ENCODE assay signal across 1 cellular context in the genomic region with DNA sequence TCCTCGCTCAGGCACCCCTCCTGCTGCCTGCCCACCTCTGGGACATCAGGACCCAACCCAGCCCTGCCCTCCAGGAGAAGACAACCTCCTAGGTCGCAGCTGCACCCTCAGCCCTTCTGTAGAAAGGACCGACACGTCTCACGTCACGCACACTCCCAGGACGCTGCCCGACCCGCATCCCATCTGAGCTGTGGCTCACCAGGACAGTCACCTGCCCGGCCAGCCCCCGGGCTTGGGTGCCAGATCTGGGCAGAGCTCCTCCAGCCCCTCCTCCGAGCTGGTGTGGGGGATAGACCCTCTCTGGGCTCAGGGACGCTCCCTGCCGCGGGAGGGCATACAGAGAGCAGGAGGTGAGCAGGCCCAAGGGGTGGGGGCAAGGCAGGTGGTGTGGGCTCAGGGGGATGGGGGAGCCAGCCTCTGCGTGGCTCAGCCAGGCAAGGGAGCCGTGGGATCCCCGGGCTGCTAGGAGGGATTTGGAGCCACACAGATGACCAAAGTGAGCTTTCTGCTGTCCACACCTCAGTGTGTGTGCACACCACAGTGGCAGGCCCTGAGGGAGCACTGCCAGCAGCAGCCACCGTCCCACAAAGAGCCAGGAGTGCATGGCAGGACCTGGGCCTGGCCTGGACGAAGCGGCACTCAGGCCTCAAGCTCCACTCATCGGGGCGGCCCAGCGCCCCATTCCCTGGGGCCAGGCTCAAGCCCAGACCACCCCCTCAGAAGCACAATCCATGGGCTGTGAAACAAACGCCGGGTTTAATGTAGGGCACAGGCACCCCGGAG.
A peak's percentile ranks its signal among the peaks of the same experiment; 100 is the strongest.
TF ChIP-seq lines count a peak whose summit lies in the region.

No MANE protein-coding gene starts in this region.

TF ChIP-seq in HepG2, 621 proteins besides CTCF, POLR2A, EP300 and RAD21 (continued from another document and continues in another):
- peak; percentile 5 for TF ChIP-seq U2AF1 (optimal IDR thresholded peaks at IDR 0.05; ENCODE audit: low read depth, low read length)
- TF ChIP-seq ZBTB7A (CRISPR knock-in tag; IDR thresholded peaks at IDR 0.05), result peak; percentile 7; the same call in 1 of the 2 replicates
- TF ChIP-seq ZKSCAN5 (CRISPR knock-in tag; IDR thresholded peaks at IDR 0.05), result 0 out of 2 replicates have a peak, but pooled peaks have one; percentile 39
- no peak for TF ChIP-seq FOXK2 (IDR thresholded peaks at IDR 0.05)
- no peak for TF ChIP-seq ZNF776 (CRISPR knock-in tag; IDR thresholded peaks at IDR 0.05)
- no peak for TF ChIP-seq ZNF619 (CRISPR knock-in tag; IDR thresholded peaks at IDR 0.05)
- no peak for TF ChIP-seq HNF4A (CRISPR knock-in tag; IDR thresholded peaks at IDR 0.05)
- no peak; the same call in 1 of the 2 replicates for TF ChIP-seq ZNF350 (CRISPR knock-in tag; IDR thresholded peaks at IDR 0.05; ENCODE audit: borderline replicate concordance, low read depth)
- 0 out of 2 replicates have a peak, but pooled peaks have one; percentile 5 for TF ChIP-seq CHCHD3 (CRISPR knock-in tag; IDR thresholded peaks at IDR 0.05)
- TF ChIP-seq ZNF207 (IDR thresholded peaks at IDR 0.05; ENCODE audit: borderline replicate concordance), result no peak
- TF ChIP-seq, protein P1, sequence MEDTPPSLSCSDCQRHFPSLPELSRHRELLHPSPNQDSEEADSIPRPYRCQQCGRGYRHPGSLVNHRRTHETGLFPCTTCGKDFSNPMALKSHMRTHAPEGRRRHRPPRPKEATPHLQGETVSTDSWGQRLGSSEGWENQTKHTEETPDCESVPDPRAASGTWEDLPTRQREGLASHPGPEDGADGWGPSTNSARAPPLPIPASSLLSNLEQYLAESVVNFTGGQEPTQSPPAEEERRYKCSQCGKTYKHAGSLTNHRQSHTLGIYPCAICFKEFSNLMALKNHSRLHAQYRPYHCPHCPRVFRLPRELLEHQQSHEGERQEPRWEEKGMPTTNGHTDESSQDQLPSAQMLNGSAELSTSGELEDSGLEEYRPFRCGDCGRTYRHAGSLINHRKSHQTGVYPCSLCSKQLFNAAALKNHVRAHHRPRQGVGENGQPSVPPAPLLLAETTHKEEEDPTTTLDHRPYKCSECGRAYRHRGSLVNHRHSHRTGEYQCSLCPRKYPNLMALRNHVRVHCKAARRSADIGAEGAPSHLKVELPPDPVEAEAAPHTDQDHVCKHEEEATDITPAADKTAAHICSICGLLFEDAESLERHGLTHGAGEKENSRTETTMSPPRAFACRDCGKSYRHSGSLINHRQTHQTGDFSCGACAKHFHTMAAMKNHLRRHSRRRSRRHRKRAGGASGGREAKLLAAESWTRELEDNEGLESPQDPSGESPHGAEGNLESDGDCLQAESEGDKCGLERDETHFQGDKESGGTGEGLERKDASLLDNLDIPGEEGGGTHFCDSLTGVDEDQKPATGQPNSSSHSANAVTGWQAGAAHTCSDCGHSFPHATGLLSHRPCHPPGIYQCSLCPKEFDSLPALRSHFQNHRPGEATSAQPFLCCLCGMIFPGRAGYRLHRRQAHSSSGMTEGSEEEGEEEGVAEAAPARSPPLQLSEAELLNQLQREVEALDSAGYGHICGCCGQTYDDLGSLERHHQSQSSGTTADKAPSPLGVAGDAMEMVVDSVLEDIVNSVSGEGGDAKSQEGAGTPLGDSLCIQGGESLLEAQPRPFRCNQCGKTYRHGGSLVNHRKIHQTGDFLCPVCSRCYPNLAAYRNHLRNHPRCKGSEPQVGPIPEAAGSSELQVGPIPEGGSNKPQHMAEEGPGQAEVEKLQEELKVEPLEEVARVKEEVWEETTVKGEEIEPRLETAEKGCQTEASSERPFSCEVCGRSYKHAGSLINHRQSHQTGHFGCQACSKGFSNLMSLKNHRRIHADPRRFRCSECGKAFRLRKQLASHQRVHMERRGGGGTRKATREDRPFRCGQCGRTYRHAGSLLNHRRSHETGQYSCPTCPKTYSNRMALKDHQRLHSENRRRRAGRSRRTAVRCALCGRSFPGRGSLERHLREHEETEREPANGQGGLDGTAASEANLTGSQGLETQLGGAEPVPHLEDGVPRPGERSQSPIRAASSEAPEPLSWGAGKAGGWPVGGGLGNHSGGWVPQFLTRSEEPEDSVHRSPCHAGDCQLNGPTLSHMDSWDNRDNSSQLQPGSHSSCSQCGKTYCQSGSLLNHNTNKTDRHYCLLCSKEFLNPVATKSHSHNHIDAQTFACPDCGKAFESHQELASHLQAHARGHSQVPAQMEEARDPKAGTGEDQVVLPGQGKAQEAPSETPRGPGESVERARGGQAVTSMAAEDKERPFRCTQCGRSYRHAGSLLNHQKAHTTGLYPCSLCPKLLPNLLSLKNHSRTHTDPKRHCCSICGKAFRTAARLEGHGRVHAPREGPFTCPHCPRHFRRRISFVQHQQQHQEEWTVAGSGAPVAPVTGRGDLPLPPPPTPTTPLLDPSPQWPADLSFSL (CRISPR knock-in tag; IDR thresholded peaks at IDR 0.05), result 0 out of 2 replicates have a peak, but pooled peaks have one; percentile 34
- TF ChIP-seq, protein P2, sequence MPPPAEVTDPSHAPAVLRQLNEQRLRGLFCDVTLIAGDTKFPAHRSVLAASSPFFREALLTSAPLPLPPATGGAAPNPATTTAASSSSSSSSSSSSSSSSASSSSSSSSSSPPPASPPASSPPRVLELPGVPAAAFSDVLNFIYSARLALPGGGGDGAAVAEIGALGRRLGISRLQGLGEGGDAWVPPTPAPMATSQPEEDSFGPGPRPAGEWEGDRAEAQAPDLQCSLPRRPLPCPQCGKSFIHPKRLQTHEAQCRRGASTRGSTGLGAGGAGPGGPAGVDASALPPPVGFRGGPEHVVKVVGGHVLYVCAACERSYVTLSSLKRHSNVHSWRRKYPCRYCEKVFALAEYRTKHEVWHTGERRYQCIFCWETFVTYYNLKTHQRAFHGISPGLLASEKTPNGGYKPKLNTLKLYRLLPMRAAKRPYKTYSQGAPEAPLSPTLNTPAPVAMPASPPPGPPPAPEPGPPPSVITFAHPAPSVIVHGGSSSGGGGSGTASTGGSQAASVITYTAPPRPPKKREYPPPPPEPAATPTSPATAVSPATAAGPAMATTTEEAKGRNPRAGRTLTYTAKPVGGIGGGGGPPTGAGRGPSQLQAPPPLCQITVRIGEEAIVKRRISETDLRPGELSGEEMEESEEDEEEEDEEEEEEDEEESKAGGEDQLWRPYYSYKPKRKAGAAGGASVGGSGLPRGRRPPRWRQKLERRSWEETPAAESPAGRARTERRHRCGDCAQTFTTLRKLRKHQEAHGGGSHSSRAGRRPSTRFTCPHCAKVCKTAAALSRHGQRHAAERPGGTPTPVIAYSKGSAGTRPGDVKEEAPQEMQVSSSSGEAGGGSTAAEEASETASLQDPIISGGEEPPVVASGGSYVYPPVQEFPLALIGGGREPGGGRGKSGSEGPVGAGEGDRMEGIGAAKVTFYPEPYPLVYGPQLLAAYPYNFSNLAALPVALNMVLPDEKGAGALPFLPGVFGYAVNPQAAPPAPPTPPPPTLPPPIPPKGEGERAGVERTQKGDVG (CRISPR knock-in tag; IDR thresholded peaks at IDR 0.05; ENCODE audit: borderline replicate concordance), result no peak
- TF ChIP-seq ARNTL (CRISPR knock-in tag; IDR thresholded peaks at IDR 0.05), result no peak
- 0 out of 2 replicates have a peak, but pooled peaks have one; percentile 1 for TF ChIP-seq YEATS4 (CRISPR knock-in tag; IDR thresholded peaks at IDR 0.05; ENCODE audit: borderline replicate concordance)
- no peak for TF ChIP-seq WIZ (CRISPR knock-in tag; IDR thresholded peaks at IDR 0.05)
- TF ChIP-seq ATF1 (CRISPR knock-in tag; IDR thresholded peaks at IDR 0.05), result no peak
- no peak for TF ChIP-seq ZNF251 (CRISPR knock-in tag; IDR thresholded peaks at IDR 0.05)
- TF ChIP-seq, protein P3, sequence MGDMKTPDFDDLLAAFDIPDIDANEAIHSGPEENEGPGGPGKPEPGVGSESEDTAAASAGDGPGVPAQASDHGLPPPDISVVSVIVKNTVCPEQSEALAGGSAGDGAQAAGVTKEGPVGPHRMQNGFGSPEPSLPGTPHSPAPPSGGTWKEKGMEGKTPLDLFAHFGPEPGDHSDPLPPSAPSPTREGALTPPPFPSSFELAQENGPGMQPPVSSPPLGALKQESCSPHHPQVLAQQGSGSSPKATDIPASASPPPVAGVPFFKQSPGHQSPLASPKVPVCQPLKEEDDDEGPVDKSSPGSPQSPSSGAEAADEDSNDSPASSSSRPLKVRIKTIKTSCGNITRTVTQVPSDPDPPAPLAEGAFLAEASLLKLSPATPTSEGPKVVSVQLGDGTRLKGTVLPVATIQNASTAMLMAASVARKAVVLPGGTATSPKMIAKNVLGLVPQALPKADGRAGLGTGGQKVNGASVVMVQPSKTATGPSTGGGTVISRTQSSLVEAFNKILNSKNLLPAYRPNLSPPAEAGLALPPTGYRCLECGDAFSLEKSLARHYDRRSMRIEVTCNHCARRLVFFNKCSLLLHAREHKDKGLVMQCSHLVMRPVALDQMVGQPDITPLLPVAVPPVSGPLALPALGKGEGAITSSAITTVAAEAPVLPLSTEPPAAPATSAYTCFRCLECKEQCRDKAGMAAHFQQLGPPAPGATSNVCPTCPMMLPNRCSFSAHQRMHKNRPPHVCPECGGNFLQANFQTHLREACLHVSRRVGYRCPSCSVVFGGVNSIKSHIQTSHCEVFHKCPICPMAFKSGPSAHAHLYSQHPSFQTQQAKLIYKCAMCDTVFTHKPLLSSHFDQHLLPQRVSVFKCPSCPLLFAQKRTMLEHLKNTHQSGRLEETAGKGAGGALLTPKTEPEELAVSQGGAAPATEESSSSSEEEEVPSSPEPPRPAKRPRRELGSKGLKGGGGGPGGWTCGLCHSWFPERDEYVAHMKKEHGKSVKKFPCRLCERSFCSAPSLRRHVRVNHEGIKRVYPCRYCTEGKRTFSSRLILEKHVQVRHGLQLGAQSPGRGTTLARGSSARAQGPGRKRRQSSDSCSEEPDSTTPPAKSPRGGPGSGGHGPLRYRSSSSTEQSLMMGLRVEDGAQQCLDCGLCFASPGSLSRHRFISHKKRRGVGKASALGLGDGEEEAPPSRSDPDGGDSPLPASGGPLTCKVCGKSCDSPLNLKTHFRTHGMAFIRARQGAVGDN (CRISPR knock-in tag; IDR thresholded peaks at IDR 0.05), result 0 out of 2 replicates have a peak, but pooled peaks have one; percentile 5
- TF ChIP-seq CBX2 (IDR thresholded peaks at IDR 0.05; ENCODE audit: low read depth, low read length), result no peak
- no peak for TF ChIP-seq CBX2 (CRISPR knock-in tag; IDR thresholded peaks at IDR 0.05; ENCODE audit: low read depth)
- TF ChIP-seq, protein P4, sequence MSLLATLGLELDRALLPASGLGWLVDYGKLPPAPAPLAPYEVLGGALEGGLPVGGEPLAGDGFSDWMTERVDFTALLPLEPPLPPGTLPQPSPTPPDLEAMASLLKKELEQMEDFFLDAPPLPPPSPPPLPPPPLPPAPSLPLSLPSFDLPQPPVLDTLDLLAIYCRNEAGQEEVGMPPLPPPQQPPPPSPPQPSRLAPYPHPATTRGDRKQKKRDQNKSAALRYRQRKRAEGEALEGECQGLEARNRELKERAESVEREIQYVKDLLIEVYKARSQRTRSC (CRISPR knock-in tag; IDR thresholded peaks at IDR 0.05; ENCODE audit: low read depth), result no peak
- TF ChIP-seq FLYWCH1 (CRISPR knock-in tag; IDR thresholded peaks at IDR 0.05), result no peak
- peak; percentile 83 for TF ChIP-seq ZBTB38 (CRISPR knock-in tag; IDR thresholded peaks at IDR 0.05)
- no peak for TF ChIP-seq SNAI1 (CRISPR knock-in tag; IDR thresholded peaks at IDR 0.05; ENCODE audit: borderline replicate concordance)
- TF ChIP-seq, protein P5, sequence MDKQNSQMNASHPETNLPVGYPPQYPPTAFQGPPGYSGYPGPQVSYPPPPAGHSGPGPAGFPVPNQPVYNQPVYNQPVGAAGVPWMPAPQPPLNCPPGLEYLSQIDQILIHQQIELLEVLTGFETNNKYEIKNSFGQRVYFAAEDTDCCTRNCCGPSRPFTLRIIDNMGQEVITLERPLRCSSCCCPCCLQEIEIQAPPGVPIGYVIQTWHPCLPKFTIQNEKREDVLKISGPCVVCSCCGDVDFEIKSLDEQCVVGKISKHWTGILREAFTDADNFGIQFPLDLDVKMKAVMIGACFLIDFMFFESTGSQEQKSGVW (CRISPR knock-in tag; IDR thresholded peaks at IDR 0.05; ENCODE audit: borderline replicate concordance), result no peak
- 0 out of 2 replicates have a peak, but pooled peaks have one; percentile 49 for TF ChIP-seq ZNF235 (CRISPR knock-in tag; IDR thresholded peaks at IDR 0.05; ENCODE audit: borderline replicate concordance)
- TF ChIP-seq SIN3B (IDR thresholded peaks at IDR 0.05; ENCODE audit: low read length), result no peak
- TF ChIP-seq MAZ (IDR thresholded peaks at IDR 0.05; ENCODE audit: borderline replicate concordance, low read depth, low read length), result no peak
- peak; percentile 22; the same call in 1 of the 2 replicates for TF ChIP-seq MAZ (CRISPR knock-in tag; IDR thresholded peaks at IDR 0.05; ENCODE audit: low read depth)
- 0 out of 2 replicates have a peak, but pooled peaks have one; percentile 46 for TF ChIP-seq CAMTA2 (CRISPR knock-in tag; IDR thresholded peaks at IDR 0.05; ENCODE audit: borderline replicate concordance)
- TF ChIP-seq ZNF563 (CRISPR knock-in tag; IDR thresholded peaks at IDR 0.05), result peak; percentile 44; the same call in 1 of the 2 replicates
- no peak for TF ChIP-seq ZNF549 (CRISPR knock-in tag; IDR thresholded peaks at IDR 0.05)
- no peak for TF ChIP-seq NFYB (CRISPR knock-in tag; IDR thresholded peaks at IDR 0.05)
- TF ChIP-seq, protein P6, sequence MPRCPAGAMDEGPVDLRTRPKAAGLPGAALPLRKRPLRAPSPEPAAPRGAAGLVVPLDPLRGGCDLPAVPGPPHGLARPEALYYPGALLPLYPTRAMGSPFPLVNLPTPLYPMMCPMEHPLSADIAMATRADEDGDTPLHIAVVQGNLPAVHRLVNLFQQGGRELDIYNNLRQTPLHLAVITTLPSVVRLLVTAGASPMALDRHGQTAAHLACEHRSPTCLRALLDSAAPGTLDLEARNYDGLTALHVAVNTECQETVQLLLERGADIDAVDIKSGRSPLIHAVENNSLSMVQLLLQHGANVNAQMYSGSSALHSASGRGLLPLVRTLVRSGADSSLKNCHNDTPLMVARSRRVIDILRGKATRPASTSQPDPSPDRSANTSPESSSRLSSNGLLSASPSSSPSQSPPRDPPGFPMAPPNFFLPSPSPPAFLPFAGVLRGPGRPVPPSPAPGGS (CRISPR knock-in tag; IDR thresholded peaks at IDR 0.05), result 0 out of 2 replicates have a peak, but pooled peaks have one; percentile 33
- no peak for TF ChIP-seq ZNF260 (CRISPR knock-in tag; IDR thresholded peaks at IDR 0.05; ENCODE audit: borderline replicate concordance, low read depth)
- TF ChIP-seq, protein P7, sequence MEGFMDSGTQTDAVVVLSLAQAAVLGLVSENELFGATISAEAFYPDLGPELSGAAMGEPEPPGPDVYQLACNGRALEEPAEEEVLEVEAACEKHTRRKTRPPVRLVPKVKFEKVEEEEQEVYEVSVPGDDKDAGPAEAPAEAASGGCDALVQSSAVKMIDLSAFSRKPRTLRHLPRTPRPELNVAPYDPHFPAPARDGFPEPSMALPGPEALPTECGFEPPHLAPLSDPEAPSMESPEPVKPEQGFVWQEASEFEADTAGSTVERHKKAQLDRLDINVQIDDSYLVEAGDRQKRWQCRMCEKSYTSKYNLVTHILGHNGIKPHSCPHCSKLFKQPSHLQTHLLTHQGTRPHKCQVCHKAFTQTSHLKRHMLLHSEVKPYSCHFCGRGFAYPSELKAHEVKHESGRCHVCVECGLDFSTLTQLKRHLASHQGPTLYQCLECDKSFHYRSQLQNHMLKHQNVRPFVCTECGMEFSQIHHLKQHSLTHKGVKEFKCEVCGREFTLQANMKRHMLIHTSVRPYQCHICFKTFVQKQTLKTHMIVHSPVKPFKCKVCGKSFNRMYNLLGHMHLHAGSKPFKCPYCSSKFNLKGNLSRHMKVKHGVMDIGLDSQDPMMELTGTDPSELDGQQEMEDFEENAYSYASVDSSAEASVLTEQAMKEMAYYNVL (CRISPR knock-in tag; IDR thresholded peaks at IDR 0.05; ENCODE audit: borderline replicate concordance), result 0 out of 2 replicates have a peak, but pooled peaks have one; percentile 10
- TF ChIP-seq ZNF749 (CRISPR knock-in tag; IDR thresholded peaks at IDR 0.05; ENCODE audit: borderline replicate concordance), result 0 out of 2 replicates have a peak, but pooled peaks have one; percentile 22
- TF ChIP-seq ARNT2 (CRISPR knock-in tag; IDR thresholded peaks at IDR 0.05; ENCODE audit: low read depth), result 0 out of 2 replicates have a peak, but pooled peaks have one; percentile 9
